In genomic region chr17:81866440-81867122, GRCh38 we compare ENCODE assay signal across 1 cellular context.
TF ChIP-seq lines count a peak whose summit lies in the region.

No MANE protein-coding gene starts in this region.

TF ChIP-seq in GM12878, 131 proteins besides CTCF, POLR2A, EP300 and RAD21 (continued from another document):
- TF ChIP-seq RELB (IDR thresholded peaks at IDR 0.05; ENCODE audit: low read depth) (0 out of 2 replicates have a peak, but pooled peaks have one; percentile 18), IRF5 (IDR thresholded peaks at IDR 0.05; ENCODE audit: borderline replicate concordance) (no peak)
